Comparison of ENCODE assay signal across 10 cellular contexts in the genomic region with DNA sequence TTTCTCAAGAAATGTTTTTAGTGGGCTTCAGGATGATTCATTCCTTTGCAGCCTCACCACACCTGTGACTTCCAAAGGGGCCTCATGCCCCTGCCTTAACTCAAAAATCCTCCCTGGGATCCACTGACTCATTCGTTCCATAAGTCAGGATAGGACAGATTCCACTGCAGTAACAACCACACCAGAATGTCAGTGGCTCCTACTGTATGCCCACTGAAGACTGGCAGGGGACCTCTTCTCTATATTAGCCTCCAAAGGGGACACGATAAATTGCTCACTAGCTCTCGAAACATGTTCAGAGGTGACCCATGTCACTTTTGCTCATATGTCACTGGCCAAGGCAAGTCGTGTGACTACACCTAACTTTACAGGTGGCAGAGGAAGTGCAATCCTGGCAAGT. TPM values are rescaled to one million over a fixed set of nuclear protein-coding genes. Genes with fewer than 3 reads are reported as not detected.
"Had no signal": no experiment of that assay in that cellular context is flagged by ENCODE, and none has a peak within 500 bp of the region (broad histone marks: within the 10 kb centered on the region; RNA-seq: fewer than 3 reads in every experiment).

No MANE protein-coding gene starts in this region.

- H3K36me3 ChIP-seq: HAP-1 had no signal

- H3K9me3 Mint-ChIP-seq: GM23338, HFFc6 had no signal

- H2AFZ ChIP-seq: GM23338 had no signal

- H3K4me2 ChIP-seq: GM23338 had no signal

- H3K9me3 ChIP-seq: HAP-1 had no signal

- DNase-seq: H7, HFFc6, IMR-90, KG1 had no signal

- H3K27ac Mint-ChIP-seq: GM23338, HFFc6 had no signal

- H3K4me3 Mint-ChIP-seq: GM23338, HFFc6 had no signal

- H3K4me1 ChIP-seq: HAP-1 had no signal

- FAIRE-seq: K562 had no signal

- H3K4me1 Mint-ChIP-seq: GM23338 had no signal

- ATAC-seq: GM23338, HCT116, K562 had no signal

- H3K27ac ChIP-seq: HL-60 had no signal

- H3K4me3 ChIP-seq: GM23338, HAP-1, K562 had no signal

RNA-seq across cellular contexts. Expression of a gene that starts 25.7 kb away (rescaled TPM):
- total RNA-seq: HFFc6, HT1080, IMR-90 had no signal
- polyA plus RNA-seq: GM23338, IMR-90, K562 had no signal
